ENCODE assay signal across 21 cellular contexts in the genomic region with DNA sequence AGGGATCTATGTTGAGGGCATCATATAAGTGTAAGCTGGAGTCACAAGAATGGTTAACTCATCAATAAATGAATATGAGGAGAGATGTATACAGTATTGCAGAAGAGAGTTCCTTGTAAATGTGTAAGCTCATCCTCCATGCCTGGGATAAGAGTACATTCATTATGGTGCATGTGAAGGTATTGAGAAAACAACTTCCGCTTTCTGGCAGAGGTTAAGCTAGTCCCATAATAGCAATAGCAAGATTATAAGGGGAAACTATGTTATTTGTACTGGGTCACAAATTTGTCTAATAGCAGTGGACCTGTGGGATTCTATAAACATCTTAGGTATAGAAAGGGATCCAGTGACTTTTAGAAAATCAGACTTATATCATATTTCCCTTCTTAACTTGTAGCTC.
"Had no signal": no experiment of that assay in that cellular context is flagged by ENCODE, and none has a peak within 500 bp of the region (broad histone marks: within the 10 kb centered on the region; RNA-seq: fewer than 3 reads in every experiment).

No MANE protein-coding gene starts in this region.

- DNase-seq: activated B cell treated with CpG ODN at 0.5 μM for 24 hours; activated CD4-positive, alpha-beta memory T cell treated with anti-CD3 and anti-CD28 coated beads for 36 hours; activated CD4-positive, alpha-beta T cell treated with anti-CD3 and anti-CD28 coated beads for 4 hours; activated CD4-positive, alpha-beta T cell treated with anti-CD3 and anti-CD28 coated beads, Interleukin-2, amount 50 U/mL, for 1 hour; activated CD4-positive, CD25-positive, alpha-beta regulatory T cell treated with anti-CD3 and anti-CD28 coated beads, Interleukin-2, amount 50 U/mL, for 72 hours; activated CD8-positive, alpha-beta memory T cell treated with anti-CD3 and anti-CD28 coated beads, Interleukin-2, amount 50 U/mL, for 4 hours; activated effector memory CD4-positive, alpha-beta T cell treated with Interleukin-2 at 50 U/mL for 16 hours; activated naive CD4-positive, alpha-beta T cell treated with anti-CD3 and anti-CD28 coated beads, Interleukin-2, amount 10 ng/mL, durations not matched to agents 7 days and 5 days; activated naive CD8-positive, alpha-beta T cell treated with anti-CD3 and anti-CD28 coated beads, Interleukin-2, amount 50 U/mL, for 24 hours; activated T-cell treated with anti-CD3 and anti-CD28 coated beads, Interleukin-2, amount 50 U/mL, for 48 hours; anterior cingulate cortex; KBM-7; MM.1S; NCI-H1092; NCI-H1436 treated with DMSO at 0.1 percent for 48 hours; NCI-H1694 treated with DMSO at 0.1 percent for 48 hours; NCI-H2029; NCI-H345; NCI-H524 treated with DMSO at 0.1 percent for 48 hours; OCI-M1; Right ventricle myocardium superior had no signal
